In the genomic region with DNA sequence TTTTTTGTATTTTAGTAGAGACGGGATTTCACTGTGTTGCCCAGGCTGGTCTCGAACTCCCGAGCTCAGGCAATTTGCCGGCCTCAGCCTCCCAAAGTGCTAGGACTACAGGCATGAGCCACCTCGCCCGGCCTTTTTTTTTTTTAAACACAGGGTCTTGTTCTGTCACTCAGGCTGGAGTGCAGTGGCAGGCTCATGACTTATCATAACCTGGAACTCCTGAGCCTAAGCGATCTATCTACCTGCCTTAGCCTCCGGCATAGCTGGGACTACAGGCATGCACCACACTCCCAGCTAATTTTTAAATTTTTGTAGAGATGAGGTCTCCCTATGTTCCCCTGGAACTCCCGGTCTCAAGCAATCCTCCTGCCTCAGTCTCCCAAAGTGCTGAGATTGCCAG, we compare ENCODE assay signal across 1 cellular context.
TF ChIP-seq lines count a peak whose summit lies in the region.

No MANE protein-coding gene starts in this region.

TF ChIP-seq in endothelial cell of umbilical vein, 7 proteins besides CTCF, POLR2A, EP300 and RAD21:
- TF ChIP-seq FOS (IDR thresholded peaks at IDR 0.05; ENCODE audit: borderline replicate concordance, insufficient read depth, low read length) (no peak), MYC (IDR thresholded peaks at IDR 0.05; ENCODE audit: low read depth, low read length) (no peak)
